Comparison of ENCODE assay signal across 8 cellular contexts in the genomic region with DNA sequence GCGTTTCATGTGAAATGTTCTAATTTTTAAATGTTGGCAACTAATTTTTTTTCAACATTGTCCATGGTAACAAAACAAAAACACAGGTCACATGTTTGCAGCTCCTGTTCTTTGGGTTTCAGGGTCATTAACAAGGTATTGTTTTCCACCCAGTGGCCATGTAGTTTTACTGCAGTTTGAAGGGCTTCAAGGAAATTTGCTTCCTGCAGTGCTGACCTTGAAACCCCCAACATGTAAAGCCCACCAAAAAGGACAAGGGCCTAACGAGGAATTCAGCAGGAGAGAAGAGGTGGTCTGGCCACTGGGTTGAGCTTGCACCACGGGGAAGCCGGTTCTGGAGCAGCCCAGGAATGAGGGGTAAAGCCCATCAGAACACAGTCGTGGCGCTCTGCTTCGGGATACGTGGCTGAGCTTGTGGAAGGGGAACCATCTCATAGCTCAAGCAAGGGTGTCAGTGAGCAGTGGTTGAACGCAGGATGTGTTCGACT. TPM values are rescaled to one million over a fixed set of nuclear protein-coding genes. Genes with fewer than 3 reads are reported as not detected.
DNase-seq lines count a peak whose midpoint lies in the region; ATAC-seq, FAIRE-seq and TF ChIP-seq lines count a peak whose summit lies in the region.

No MANE protein-coding gene starts in this region.

- peaks cover 6% of the 10 kb centered on the region; the same call in 2 of the 3 replicates for H3K4me1 Mint-ChIP-seq in GM23338

- TF ChIP-seq POLR2A in esophagus squamous epithelium (IDR thresholded peaks at IDR 0.05) = no peak

- intact Hi-C loops in esophagus squamous epithelium (cut with DNase I) (no loop called here), pancreas (cut with DNase I) (no loop called here)

- H3K4me2 ChIP-seq in GM23338 (no peak overlapping the region), OCI-LY3 (ENCODE audit: low read length) (no peak overlapping the region)

- WGBS in esophagus squamous epithelium, 2 donors = 78 to 86% methylated on average over 8 to 9 of the region's 10 CpGs
- 65 to 69% methylated on average over 10 of the region's 10 CpGs for WGBS in pancreas, 2 donors

- no peak overlapping the region for H3K4me3 Mint-ChIP-seq in GM23338

- ATAC-seq in GM23338 (peak; percentile 85), pancreas (peak; percentile 63 to 92 (median 89)), GM18870 (IDR thresholded peaks at IDR 0.05; ENCODE audit: unreplicated experiment) (no peak)

- no peaks in the 10 kb centered on the region for H3F3A ChIP-seq in GM23338 (replicated peaks; ENCODE audit: low read depth)

- no peak overlapping the region for H3K9ac ChIP-seq in OCI-LY3 (ENCODE audit: low read length)

- TF ChIP-seq CTCF in GM23338 (conservative IDR thresholded peaks at IDR 0.05; ENCODE audit: low read depth in 2 of 2) (peak; percentile 53 to 58), OCI-LY3 (IDR thresholded peaks at IDR 0.05; ENCODE audit: low read depth, low read length) (peak; percentile 42), esophagus squamous epithelium (IDR thresholded peaks at IDR 0.05) (peak in 5 of 6 experiments; percentile 12 to 42 (median 30)), pancreas (IDR thresholded peaks at IDR 0.05) (peak in 2 of 4 donors; percentile 14 to 25), GM13976 (IDR thresholded peaks at IDR 0.05; ENCODE audit: borderline replicate concordance, control extremely low read depth, extremely low read depth, insufficient read depth, missing control alignments) (no peak)

- H3K36me3 ChIP-seq in GM23338 (ENCODE audit: insufficient read depth) (no peaks in the 10 kb centered on the region), OCI-LY3 (replicated peaks; ENCODE audit: low read depth, low read length) (no peaks in the 10 kb centered on the region), esophagus squamous epithelium (no peaks in the 10 kb centered on the region), pancreas (no peaks in the 10 kb centered on the region)

- H3K79me2 ChIP-seq in GM23338 (replicated peaks; ENCODE audit: insufficient read depth) = no peaks in the 10 kb centered on the region
- no peaks in the 10 kb centered on the region for H3K79me2 ChIP-seq in OCI-LY3 (ENCODE audit: low read length)

- no peak overlapping the region for H3K27ac ChIP-seq in GM23338 (ENCODE audit: low read depth)
- no peak overlapping the region for H3K27ac ChIP-seq in OCI-LY3 (ENCODE audit: low read length)
- H3K27ac ChIP-seq in esophagus squamous epithelium = no peak overlapping the region
- no peak overlapping the region for H3K27ac ChIP-seq in pancreas

- no peak for FAIRE-seq in pancreas (lab: Jason Lieb, UNC)

- H3K36me3 Mint-ChIP-seq in GM23338 (ENCODE audit: low read depth) = no peaks in the 10 kb centered on the region

- H3K27me3 Mint-ChIP-seq in GM23338 (ENCODE audit: insufficient read depth, low read depth, poor library complexity) = no peaks in the 10 kb centered on the region

- H3K9me3 ChIP-seq in OCI-LY3 (ENCODE audit: insufficient read depth, low read length) = no peaks in the 10 kb centered on the region
- H3K9me3 ChIP-seq in esophagus squamous epithelium = no peaks in the 10 kb centered on the region
- no peaks in the 10 kb centered on the region for H3K9me3 ChIP-seq in pancreas

- H2AFZ ChIP-seq in GM23338 (no peak overlapping the region), OCI-LY3 (ENCODE audit: low read depth, low read length) (no peak overlapping the region)

- H3K9me2 ChIP-seq in GM23338 (ENCODE audit: insufficient read depth) = no peaks in the 10 kb centered on the region

- no peaks in the 10 kb centered on the region for H4K20me1 ChIP-seq in GM23338 (replicated peaks; ENCODE audit: insufficient read depth)
- no peaks in the 10 kb centered on the region for H4K20me1 ChIP-seq in OCI-LY3 (ENCODE audit: insufficient read depth, low read length)

- H3K4me3 ChIP-seq in GM23338 (no peak overlapping the region), OCI-LY3 (ENCODE audit: low read length) (no peak overlapping the region), esophagus squamous epithelium (no peak overlapping the region), pancreas (no peak overlapping the region)

- H3K4me1 ChIP-seq in GM23338 (ENCODE audit: insufficient read depth) = no peaks in the 10 kb centered on the region
- peaks cover under 1% of the 10 kb centered on the region; the same call in 1 of the 2 replicates for H3K4me1 ChIP-seq in OCI-LY3 (ENCODE audit: low read length)
- no peaks in the 10 kb centered on the region for H3K4me1 ChIP-seq in esophagus squamous epithelium
- no peaks in the 10 kb centered on the region for H3K4me1 ChIP-seq in pancreas

- no peaks in the 10 kb centered on the region; the same call in 2 of the 3 replicates for H3K9me3 Mint-ChIP-seq in GM23338

- DNase-seq in COLO829 (ENCODE audit: low spot score) = peak; percentile 69
- DNase-seq in GM23338 (ENCODE audit: low spot score) = peak; percentile 84
- no peak for DNase-seq in esophagus squamous epithelium (lab: John Stamatoyannopoulos, UW)
- DNase-seq in pancreas = peak in 1 of 6 donors; percentile 9
- no peak for DNase-seq in GM13976 (ENCODE audit: low spot score)
- no peak for DNase-seq in activated CD4-positive, CD25-positive, alpha-beta regulatory T cell (lab: John Stamatoyannopoulos, UW)

- H3K27ac Mint-ChIP-seq in GM23338 = peak overlapping the region; percentile 29; the same call in 1 of the 2 replicates

- in situ Hi-C loops in GM13976 (cut with MboI; ENCODE audit: low sequenced_read_pairs, unreplicated experiment) = no loop called here

- H3K27me3 ChIP-seq in GM23338 (ENCODE audit: insufficient read depth) = no peaks in the 10 kb centered on the region
- H3K27me3 ChIP-seq in OCI-LY3 (ENCODE audit: low read depth, low read length) = no peaks in the 10 kb centered on the region
- H3K27me3 ChIP-seq in esophagus squamous epithelium = peaks cover 0 to 20% (median 0%) of the 10 kb centered on the region in 4 donors
- H3K27me3 ChIP-seq in pancreas = no peaks in the 10 kb centered on the region

TF ChIP-seq in GM23338, 12 proteins besides CTCF, POLR2A, EP300 and RAD21:
- no peak for TF ChIP-seq ZNF331 (CRISPR knock-in tag; IDR thresholded peaks at IDR 0.05; ENCODE audit: low read depth)

RNA-seq across cellular contexts. Expression of gene KLHL31, which starts 13.9 kb away (rescaled TPM):
- total RNA-seq in GM23338 (2014; rRNA removed; shearing (Covaris generic)) = 0.47 and 0.87 TPM in 2 replicates
- polyA plus RNA-seq in GM23338 (2016; fragmentation: Nextera tagmentation; extraction: Ambion mirVana) = 0.37 and 0.57 TPM in 2 replicates
- under 1 TPM; 0.04 to 0.57 (median 0.29) TPM for total RNA-seq in esophagus squamous epithelium
- total RNA-seq in pancreas = under 1 TPM; 0.12 to 0.81 (median 0.29) TPM
- under 1 TPM; 0.35 to 0.38 TPM for polyA plus RNA-seq in pancreas

Comparison
In these comparisons a context has a peak if more than half of its experiments do, and no peak if none do; other contexts are left out.
1. DNase-seq: peak in COLO829 (single experiment) and GM23338 (single experiment); none in esophagus squamous epithelium (single experiment), GM13976 (single experiment) and activated CD4-positive, CD25-positive, alpha-beta regulatory T cell (0 of 4).